Comparison of ENCODE assay signal across 32 cellular contexts in genomic region chr3:163548005-163548404, GRCh38.
"Had no signal": no experiment of that assay in that cellular context is flagged by ENCODE, and none has a peak within 500 bp of the region (broad histone marks: within the 10 kb centered on the region; RNA-seq: fewer than 3 reads in every experiment).

No MANE protein-coding gene starts in this region.

- H3K4me1 Mint-ChIP-seq: activated CD4-positive, alpha-beta T cell treated with anti-CD3 and anti-CD28 coated beads, Interleukin-2, amount 10 ng/mL, durations not matched to agents 7 days and 5 days; activated naive CD4-positive, alpha-beta T cell treated with anti-CD3 and anti-CD28 coated beads, Interleukin-2, amount 50 U/mL, for 24 hours; activated naive CD8-positive, alpha-beta T cell treated with anti-CD3 and anti-CD28 coated beads for 36 hours; activated naive CD8-positive, alpha-beta T cell treated with anti-CD3 and anti-CD28 coated beads, Interleukin-2, amount 50 U/mL, for 24 hours; activated T-helper 17 cell treated with anti-CD3 and anti-CD28 coated beads, Interleukin-2, amount 50 U/mL, for 72 hours had no signal

- H3K27me3 Mint-ChIP-seq: activated CD4-positive, alpha-beta T cell treated with anti-CD3 and anti-CD28 coated beads, Interleukin-2, amount 10 ng/mL, durations not matched to agents 7 days and 5 days; activated CD8-positive, alpha-beta T cell treated with anti-CD3 and anti-CD28 coated beads for 36 hours; activated naive CD4-positive, alpha-beta T cell treated with anti-CD3 and anti-CD28 coated beads, Interleukin-2, amount 50 U/mL, for 24 hours; activated naive CD8-positive, alpha-beta T cell treated with anti-CD3 and anti-CD28 coated beads for 36 hours; activated naive CD8-positive, alpha-beta T cell treated with anti-CD3 and anti-CD28 coated beads, Interleukin-2, amount 50 U/mL, for 24 hours; activated T-helper 17 cell treated with anti-CD3 and anti-CD28 coated beads, Interleukin-2, amount 50 U/mL, for 72 hours; effector memory CD8-positive, alpha-beta T cell had no signal

- H3K27ac Mint-ChIP-seq: activated CD4-positive, alpha-beta T cell treated with anti-CD3 and anti-CD28 coated beads, Interleukin-2, amount 10 ng/mL, durations not matched to agents 7 days and 5 days; activated CD8-positive, alpha-beta T cell treated with anti-CD3 and anti-CD28 coated beads for 36 hours; activated naive CD4-positive, alpha-beta T cell treated with anti-CD3 and anti-CD28 coated beads, Interleukin-2, amount 50 U/mL, for 24 hours; activated naive CD8-positive, alpha-beta T cell treated with anti-CD3 and anti-CD28 coated beads for 36 hours; activated naive CD8-positive, alpha-beta T cell treated with anti-CD3 and anti-CD28 coated beads, Interleukin-2, amount 50 U/mL, for 24 hours; activated T-helper 17 cell treated with anti-CD3 and anti-CD28 coated beads, Interleukin-2, amount 50 U/mL, for 72 hours; effector memory CD8-positive, alpha-beta T cell; WTC11 had no signal

- H3K4me1 ChIP-seq: esophagus muscularis mucosa, foreskin keratinocyte, gastrocnemius medialis had no signal

- H3K36me3 ChIP-seq: adrenal gland, esophagus muscularis mucosa, gastrocnemius medialis had no signal

- H3K4me3 Mint-ChIP-seq: activated CD4-positive, alpha-beta T cell treated with anti-CD3 and anti-CD28 coated beads, Interleukin-2, amount 10 ng/mL, durations not matched to agents 7 days and 5 days; activated CD8-positive, alpha-beta T cell treated with anti-CD3 and anti-CD28 coated beads for 36 hours; activated naive CD4-positive, alpha-beta T cell treated with anti-CD3 and anti-CD28 coated beads, Interleukin-2, amount 50 U/mL, for 24 hours; activated naive CD8-positive, alpha-beta T cell treated with anti-CD3 and anti-CD28 coated beads for 36 hours; activated naive CD8-positive, alpha-beta T cell treated with anti-CD3 and anti-CD28 coated beads, Interleukin-2, amount 50 U/mL, for 24 hours; activated T-cell treated with anti-CD3 and anti-CD28 coated beads, Interleukin-2, amount 50 U/mL, for 4 hours; activated T-helper 17 cell treated with anti-CD3 and anti-CD28 coated beads, Interleukin-2, amount 50 U/mL, for 72 hours; effector memory CD8-positive, alpha-beta T cell; WTC11 had no signal

- H3K27me3 ChIP-seq: adrenal gland, body of pancreas, esophagus muscularis mucosa, foreskin keratinocyte, gastrocnemius medialis had no signal

- H3K27ac ChIP-seq: adrenal gland, body of pancreas, esophagus muscularis mucosa, foreskin keratinocyte, gastrocnemius medialis, VCaP had no signal

- DNase-seq: activated CD4-positive, alpha-beta T cell treated with anti-CD3 and anti-CD28 coated beads for 1 hour; activated CD4-positive, alpha-beta T cell treated with anti-CD3 and anti-CD28 coated beads for 4 hours; activated CD4-positive, alpha-beta T cell treated with anti-CD3 and anti-CD28 coated beads, Interleukin-2, amount 10 ng/mL, durations not matched to agents 7 days and 5 days; activated CD4-positive, alpha-beta T cell treated with anti-CD3 and anti-CD28 coated beads, Interleukin-2, amount 50 U/mL, for 4 hours; activated CD8-positive, alpha-beta memory T cell treated with anti-CD3 and anti-CD28 coated beads for 24 hours; activated CD8-positive, alpha-beta T cell treated with anti-CD3 and anti-CD28 coated beads for 36 hours; activated effector memory CD4-positive, alpha-beta T cell treated with Interleukin-2 at 50 U/mL for 16 hours; activated gamma-delta T cell treated with Interleukin-2 at 50 U/mL for 16 hours; activated naive CD4-positive, alpha-beta T cell treated with Interleukin-2 at 50 U/mL for 16 hours; activated naive CD8-positive, alpha-beta T cell treated with anti-CD3 and anti-CD28 coated beads for 36 hours; activated naive CD8-positive, alpha-beta T cell treated with anti-CD3 and anti-CD28 coated beads, Interleukin-2, amount 50 U/mL, for 24 hours; activated T-cell treated with anti-CD3 and anti-CD28 coated beads, Interleukin-2, amount 50 U/mL, for 4 hours; adrenal gland; amygdala; aorta; body of pancreas; caudate nucleus; cortex of kidney; dermis blood vessel endothelial cell; effector CD4-positive, alpha-beta T cell; effector memory CD8-positive, alpha-beta T cell; erythroblast; foreskin keratinocyte; gastrocnemius medialis; head of caudate nucleus; hippocampal formation; T-helper 2 cell had no signal

- H3K9me3 Mint-ChIP-seq: activated CD8-positive, alpha-beta T cell treated with anti-CD3 and anti-CD28 coated beads for 36 hours had no signal

- H3K9me3 ChIP-seq: adrenal gland, body of pancreas, esophagus muscularis mucosa, gastrocnemius medialis had no signal

- H3K4me3 ChIP-seq: adrenal gland, body of pancreas, esophagus muscularis mucosa, gastrocnemius medialis had no signal

- H3K36me3 Mint-ChIP-seq: activated naive CD4-positive, alpha-beta T cell treated with anti-CD3 and anti-CD28 coated beads, Interleukin-2, amount 50 U/mL, for 24 hours; activated naive CD8-positive, alpha-beta T cell treated with anti-CD3 and anti-CD28 coated beads for 36 hours; WTC11 had no signal
